Comparison of ENCODE assay signal across 24 cellular contexts in the genomic region with DNA sequence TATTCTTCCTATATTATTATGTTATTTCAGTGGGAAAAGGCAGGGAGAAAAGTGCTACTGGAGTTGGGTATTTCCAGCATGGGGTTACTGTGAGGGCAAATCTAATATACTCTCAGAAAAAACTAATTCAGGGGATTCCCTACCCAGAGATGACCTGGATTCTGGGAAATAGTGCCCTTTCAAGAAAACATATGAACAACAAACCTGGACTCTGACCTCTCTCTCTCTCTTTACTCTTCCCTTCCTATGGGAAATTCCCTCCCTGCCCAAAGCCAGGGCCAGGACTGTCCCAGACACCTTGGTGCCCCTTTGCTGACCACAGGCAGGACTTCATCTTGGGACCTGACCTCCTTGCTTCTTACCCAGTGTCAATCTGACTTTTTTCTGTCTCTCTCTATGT. TPM values are rescaled to one million over a fixed set of nuclear protein-coding genes. Genes with fewer than 3 reads are reported as not detected.
"Had no signal": no experiment of that assay in that cellular context is flagged by ENCODE, and none has a peak within 500 bp of the region (broad histone marks: within the 10 kb centered on the region; RNA-seq: fewer than 3 reads in every experiment).

No MANE protein-coding gene starts in this region.

- H3K4me3 ChIP-seq: cardiac muscle cell, left ventricle myocardium inferior, ovary, prostate gland, right atrium auricular region, suprapubic skin, transverse colon, uterus had no signal

- H3K36me3 ChIP-seq: cardiac muscle cell, left ventricle myocardium inferior, neutrophil, ovary, prostate gland, right atrium auricular region, suprapubic skin, transverse colon, uterus had no signal

- H3K27me3 ChIP-seq: ovary, right atrium auricular region had no signal

- H3K9me3 ChIP-seq: left ventricle myocardium inferior, neutrophil, ovary, prostate gland, right atrium auricular region, suprapubic skin, transverse colon, uterus had no signal

- DNase-seq: activated CD4-positive, alpha-beta memory T cell treated with anti-CD3 and anti-CD28 coated beads, Interleukin-2, amount 10 ng/mL, durations not matched to agents 7 days and 5 days; activated CD4-positive, alpha-beta T cell treated with anti-CD3 and anti-CD28 coated beads for 48 hours; activated gamma-delta T cell treated with Interleukin-2 at 50 U/mL for 16 hours; activated naive CD8-positive, alpha-beta T cell treated with anti-CD3 and anti-CD28 coated beads, Interleukin-2, amount 10 ng/mL, durations not matched to agents 7 days and 5 days; amygdala; effector CD8-positive, alpha-beta T cell; foreskin keratinocyte; immature natural killer cell; kidney glomerular epithelial cell; left ventricle myocardium inferior; ovary; stimulated activated CD4-positive, alpha-beta T cell treated with anti-CD3 and anti-CD28 coated beads, Interleukin-4, amount 100 ng/mL, for 24 hours; transverse colon; uterus had no signal

- ATAC-seq: foreskin keratinocyte had no signal

- H3K4me1 ChIP-seq: foreskin keratinocyte, left ventricle myocardium inferior, prostate gland, right atrium auricular region, suprapubic skin, transverse colon, uterus had no signal

- H3K27ac ChIP-seq: cardiac muscle cell, foreskin keratinocyte, left ventricle myocardium inferior, neutrophil, ovary, prostate gland, right atrium auricular region, suprapubic skin, transverse colon, uterus had no signal

RNA-seq across cellular contexts. Expression of a gene that starts 1.6 kb away (rescaled TPM):
- total RNA-seq: activated naive CD8-positive, alpha-beta T cell treated with anti-CD3 and anti-CD28 coated beads, Interleukin-2, amount 10 ng/mL, durations not matched to agents 7 days and 5 days; cardiac muscle cell; chondrocyte; foreskin keratinocyte; left ventricle myocardium inferior; myocyte; right atrium auricular region; suprapubic skin had no signal

RNA-seq across cellular contexts. Expression of a gene that starts 23.8 kb away (rescaled TPM):
- total RNA-seq: activated CD4-positive, alpha-beta memory T cell treated with anti-CD3 and anti-CD28 coated beads, Interleukin-2, amount 10 ng/mL, durations not matched to agents 7 days and 5 days; activated naive CD8-positive, alpha-beta T cell treated with anti-CD3 and anti-CD28 coated beads, Interleukin-2, amount 10 ng/mL, durations not matched to agents 7 days and 5 days; activated T-helper 1 cell treated with anti-CD3 and anti-CD28 coated beads, Interleukin-12 subunit alpha, Interleukin-12 subunit beta, Interleukin-2, Interleukin-4 antibody, amounts not matched to agents 30 ng/mL and 10 ng/mL and 1 ng/mL, durations not matched to agents 14 hours and 24 hours and 36 hours; cardiac muscle cell; chondrocyte; foreskin keratinocyte; glomerular endothelial cell; left ventricle myocardium inferior; myocyte; ovary; prostate gland; right atrium auricular region; suprapubic skin; T-helper 2 cell treated with Interferon-gamma antibody and Interleukin-4, amounts not matched to agents 100 ng/mL and 5 ng/mL, for 36 hours; transverse colon; uterus had no signal
